1 cellular context compared by ENCODE assay signal in genomic region chr17:47948706-47949196, GRCh38.
TF ChIP-seq lines count a peak whose summit lies in the region.

No MANE protein-coding gene starts in this region.

TF ChIP-seq in HepG2, 621 proteins besides CTCF, POLR2A, EP300 and RAD21 (continued from another document and continues in another):
- TF ChIP-seq ONECUT2 (CRISPR knock-in tag; IDR thresholded peaks at IDR 0.05): no peak
- peak; percentile 74; the same call in 1 of the 2 replicates for TF ChIP-seq ZNF747 (CRISPR knock-in tag; IDR thresholded peaks at IDR 0.05; ENCODE audit: borderline replicate concordance)
- TF ChIP-seq HIVEP1 (CRISPR knock-in tag; IDR thresholded peaks at IDR 0.05): no peak; the same call in 1 of the 2 replicates
- TF ChIP-seq, protein P1, sequence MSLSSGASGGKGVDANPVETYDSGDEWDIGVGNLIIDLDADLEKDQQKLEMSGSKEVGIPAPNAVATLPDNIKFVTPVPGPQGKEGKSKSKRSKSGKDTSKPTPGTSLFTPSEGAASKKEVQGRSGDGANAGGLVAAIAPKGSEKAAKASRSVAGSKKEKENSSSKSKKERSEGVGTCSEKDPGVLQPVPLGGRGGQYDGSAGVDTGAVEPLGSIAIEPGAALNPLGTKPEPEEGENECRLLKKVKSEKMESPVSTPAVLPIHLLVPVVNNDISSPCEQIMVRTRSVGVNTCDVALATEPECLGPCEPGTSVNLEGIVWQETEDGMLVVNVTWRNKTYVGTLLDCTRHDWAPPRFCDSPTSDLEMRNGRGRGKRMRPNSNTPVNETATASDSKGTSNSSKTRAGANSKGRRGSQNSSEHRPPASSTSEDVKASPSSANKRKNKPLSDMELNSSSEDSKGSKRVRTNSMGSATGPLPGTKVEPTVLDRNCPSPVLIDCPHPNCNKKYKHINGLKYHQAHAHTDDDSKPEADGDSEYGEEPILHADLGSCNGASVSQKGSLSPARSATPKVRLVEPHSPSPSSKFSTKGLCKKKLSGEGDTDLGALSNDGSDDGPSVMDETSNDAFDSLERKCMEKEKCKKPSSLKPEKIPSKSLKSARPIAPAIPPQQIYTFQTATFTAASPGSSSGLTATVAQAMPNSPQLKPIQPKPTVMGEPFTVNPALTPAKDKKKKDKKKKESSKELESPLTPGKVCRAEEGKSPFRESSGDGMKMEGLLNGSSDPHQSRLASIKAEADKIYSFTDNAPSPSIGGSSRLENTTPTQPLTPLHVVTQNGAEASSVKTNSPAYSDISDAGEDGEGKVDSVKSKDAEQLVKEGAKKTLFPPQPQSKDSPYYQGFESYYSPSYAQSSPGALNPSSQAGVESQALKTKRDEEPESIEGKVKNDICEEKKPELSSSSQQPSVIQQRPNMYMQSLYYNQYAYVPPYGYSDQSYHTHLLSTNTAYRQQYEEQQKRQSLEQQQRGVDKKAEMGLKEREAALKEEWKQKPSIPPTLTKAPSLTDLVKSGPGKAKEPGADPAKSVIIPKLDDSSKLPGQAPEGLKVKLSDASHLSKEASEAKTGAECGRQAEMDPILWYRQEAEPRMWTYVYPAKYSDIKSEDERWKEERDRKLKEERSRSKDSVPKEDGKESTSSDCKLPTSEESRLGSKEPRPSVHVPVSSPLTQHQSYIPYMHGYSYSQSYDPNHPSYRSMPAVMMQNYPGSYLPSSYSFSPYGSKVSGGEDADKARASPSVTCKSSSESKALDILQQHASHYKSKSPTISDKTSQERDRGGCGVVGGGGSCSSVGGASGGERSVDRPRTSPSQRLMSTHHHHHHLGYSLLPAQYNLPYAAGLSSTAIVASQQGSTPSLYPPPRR (CRISPR knock-in tag; IDR thresholded peaks at IDR 0.05; ENCODE audit: borderline replicate concordance): peak; percentile 79
- TF ChIP-seq ELF3 (CRISPR knock-in tag; IDR thresholded peaks at IDR 0.05): peak; percentile 55; the same call in 1 of the 2 replicates
- no peak for TF ChIP-seq ZNF746 (CRISPR knock-in tag; IDR thresholded peaks at IDR 0.05)
- no peak for TF ChIP-seq NKX3-1 (CRISPR knock-in tag; IDR thresholded peaks at IDR 0.05)
- TF ChIP-seq ZNF800 (CRISPR knock-in tag; IDR thresholded peaks at IDR 0.05): no peak
- no peak for TF ChIP-seq SRSF9 (IDR thresholded peaks at IDR 0.05; ENCODE audit: borderline replicate concordance, insufficient read depth, low read depth, low read length, poor library complexity, severe bottlenecking)
- no peak for TF ChIP-seq MIER3 (CRISPR knock-in tag; IDR thresholded peaks at IDR 0.05; ENCODE audit: borderline replicate concordance)
- TF ChIP-seq KDM3A (CRISPR knock-in tag; IDR thresholded peaks at IDR 0.05; ENCODE audit: low read depth): no peak
- peak; percentile 47; the same call in 1 of the 2 replicates for TF ChIP-seq CREM (IDR thresholded peaks at IDR 0.05)
- TF ChIP-seq CREM (CRISPR knock-in tag; IDR thresholded peaks at IDR 0.05): no peak
- 0 out of 2 replicates have a peak, but pooled peaks have one; percentile 33 for TF ChIP-seq HMGXB3 (CRISPR knock-in tag; IDR thresholded peaks at IDR 0.05; ENCODE audit: borderline replicate concordance)
- TF ChIP-seq FIP1L1 (IDR thresholded peaks at IDR 0.05; ENCODE audit: borderline replicate concordance, insufficient read depth, low read depth, low read length): no peak
- no peak for TF ChIP-seq ZNF496 (CRISPR knock-in tag; IDR thresholded peaks at IDR 0.05; ENCODE audit: insufficient replicate concordance)
- TF ChIP-seq AHR (CRISPR knock-in tag; IDR thresholded peaks at IDR 0.05): peak; percentile 81; the same call in 1 of the 2 replicates
- TF ChIP-seq CREB3 (CRISPR knock-in tag; IDR thresholded peaks at IDR 0.05): no peak
- TF ChIP-seq ZFX (CRISPR knock-in tag; IDR thresholded peaks at IDR 0.05; ENCODE audit: low read depth): peak; percentile 50; the same call in 1 of the 2 replicates
- TF ChIP-seq PPARG (CRISPR knock-in tag; conservative IDR thresholded peaks at IDR 0.05): 0 out of 2 replicates have a peak, but pooled peaks have one; percentile 20
- TF ChIP-seq, protein P2, sequence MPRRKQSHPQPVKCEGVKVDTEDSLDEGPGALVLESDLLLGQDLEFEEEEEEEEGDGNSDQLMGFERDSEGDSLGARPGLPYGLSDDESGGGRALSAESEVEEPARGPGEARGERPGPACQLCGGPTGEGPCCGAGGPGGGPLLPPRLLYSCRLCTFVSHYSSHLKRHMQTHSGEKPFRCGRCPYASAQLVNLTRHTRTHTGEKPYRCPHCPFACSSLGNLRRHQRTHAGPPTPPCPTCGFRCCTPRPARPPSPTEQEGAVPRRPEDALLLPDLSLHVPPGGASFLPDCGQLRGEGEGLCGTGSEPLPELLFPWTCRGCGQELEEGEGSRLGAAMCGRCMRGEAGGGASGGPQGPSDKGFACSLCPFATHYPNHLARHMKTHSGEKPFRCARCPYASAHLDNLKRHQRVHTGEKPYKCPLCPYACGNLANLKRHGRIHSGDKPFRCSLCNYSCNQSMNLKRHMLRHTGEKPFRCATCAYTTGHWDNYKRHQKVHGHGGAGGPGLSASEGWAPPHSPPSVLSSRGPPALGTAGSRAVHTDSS (CRISPR knock-in tag; conservative IDR thresholded peaks at IDR 0.05): no peak
- TF ChIP-seq ZKSCAN8 (CRISPR knock-in tag; IDR thresholded peaks at IDR 0.05; ENCODE audit: borderline replicate concordance): peak; percentile 60
- TF ChIP-seq, protein P3, sequence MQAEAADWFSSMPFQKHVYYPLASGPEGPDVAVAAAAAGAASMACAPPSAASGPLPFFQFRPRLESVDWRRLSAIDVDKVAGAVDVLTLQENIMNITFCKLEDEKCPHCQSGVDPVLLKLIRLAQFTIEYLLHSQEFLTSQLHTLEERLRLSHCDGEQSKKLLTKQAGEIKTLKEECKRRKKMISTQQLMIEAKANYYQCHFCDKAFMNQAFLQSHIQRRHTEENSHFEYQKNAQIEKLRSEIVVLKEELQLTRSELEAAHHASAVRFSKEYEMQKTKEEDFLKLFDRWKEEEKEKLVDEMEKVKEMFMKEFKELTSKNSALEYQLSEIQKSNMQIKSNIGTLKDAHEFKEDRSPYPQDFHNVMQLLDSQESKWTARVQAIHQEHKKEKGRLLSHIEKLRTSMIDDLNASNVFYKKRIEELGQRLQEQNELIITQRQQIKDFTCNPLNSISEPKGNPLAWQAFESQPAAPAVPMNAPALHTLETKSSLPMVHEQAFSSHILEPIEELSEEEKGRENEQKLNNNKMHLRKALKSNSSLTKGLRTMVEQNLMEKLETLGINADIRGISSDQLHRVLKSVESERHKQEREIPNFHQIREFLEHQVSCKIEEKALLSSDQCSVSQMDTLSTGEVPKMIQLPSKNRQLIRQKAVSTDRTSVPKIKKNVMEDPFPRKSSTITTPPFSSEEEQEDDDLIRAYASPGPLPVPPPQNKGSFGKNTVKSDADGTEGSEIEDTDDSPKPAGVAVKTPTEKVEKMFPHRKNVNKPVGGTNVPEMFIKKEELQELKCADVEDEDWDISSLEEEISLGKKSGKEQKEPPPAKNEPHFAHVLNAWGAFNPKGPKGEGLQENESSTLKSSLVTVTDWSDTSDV (CRISPR knock-in tag; IDR thresholded peaks at IDR 0.05): no peak
- TF ChIP-seq TFE3 (CRISPR knock-in tag; IDR thresholded peaks at IDR 0.05): peak; percentile 62
- TF ChIP-seq CBX2 (IDR thresholded peaks at IDR 0.05; ENCODE audit: low read depth, low read length): no peak
- TF ChIP-seq CBX2 (CRISPR knock-in tag; IDR thresholded peaks at IDR 0.05; ENCODE audit: low read depth): no peak
- peak; percentile 60; the same call in 1 of the 2 replicates for TF ChIP-seq CBX5 (CRISPR knock-in tag; IDR thresholded peaks at IDR 0.05; ENCODE audit: borderline replicate concordance)
- TF ChIP-seq ZNF256 (CRISPR knock-in tag; conservative IDR thresholded peaks at IDR 0.05): no peak; the same call in 1 of the 2 replicates
- TF ChIP-seq, protein P4, sequence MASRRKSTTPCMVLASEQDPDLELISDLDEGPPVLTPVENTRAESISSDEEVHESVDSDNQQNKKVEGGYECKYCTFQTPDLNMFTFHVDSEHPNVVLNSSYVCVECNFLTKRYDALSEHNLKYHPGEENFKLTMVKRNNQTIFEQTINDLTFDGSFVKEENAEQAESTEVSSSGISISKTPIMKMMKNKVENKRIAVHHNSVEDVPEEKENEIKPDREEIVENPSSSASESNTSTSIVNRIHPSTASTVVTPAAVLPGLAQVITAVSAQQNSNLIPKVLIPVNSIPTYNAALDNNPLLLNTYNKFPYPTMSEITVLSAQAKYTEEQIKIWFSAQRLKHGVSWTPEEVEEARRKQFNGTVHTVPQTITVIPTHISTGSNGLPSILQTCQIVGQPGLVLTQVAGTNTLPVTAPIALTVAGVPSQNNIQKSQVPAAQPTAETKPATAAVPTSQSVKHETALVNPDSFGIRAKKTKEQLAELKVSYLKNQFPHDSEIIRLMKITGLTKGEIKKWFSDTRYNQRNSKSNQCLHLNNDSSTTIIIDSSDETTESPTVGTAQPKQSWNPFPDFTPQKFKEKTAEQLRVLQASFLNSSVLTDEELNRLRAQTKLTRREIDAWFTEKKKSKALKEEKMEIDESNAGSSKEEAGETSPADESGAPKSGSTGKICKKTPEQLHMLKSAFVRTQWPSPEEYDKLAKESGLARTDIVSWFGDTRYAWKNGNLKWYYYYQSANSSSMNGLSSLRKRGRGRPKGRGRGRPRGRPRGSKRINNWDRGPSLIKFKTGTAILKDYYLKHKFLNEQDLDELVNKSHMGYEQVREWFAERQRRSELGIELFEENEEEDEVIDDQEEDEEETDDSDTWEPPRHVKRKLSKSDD (CRISPR knock-in tag; IDR thresholded peaks at IDR 0.05; ENCODE audit: low read depth): no peak
- TF ChIP-seq CREBL2 (CRISPR knock-in tag; IDR thresholded peaks at IDR 0.05; ENCODE audit: borderline replicate concordance): no peak
- TF ChIP-seq ZNF570 (CRISPR knock-in tag; IDR thresholded peaks at IDR 0.05; ENCODE audit: borderline replicate concordance): no peak
- no peak for TF ChIP-seq FOXC1 (CRISPR knock-in tag; IDR thresholded peaks at IDR 0.05; ENCODE audit: borderline replicate concordance)
